ENCODE assay signal across 9 cellular contexts in genomic region chr9:110148384-110148783, GRCh38. TPM values are rescaled to one million over a fixed set of nuclear protein-coding genes. Genes with fewer than 3 reads are reported as not detected.
DNase-seq lines count a peak whose midpoint lies in the region; ATAC-seq and TF ChIP-seq lines count a peak whose summit lies in the region.
"Had no signal": no experiment of that assay in that cellular context is flagged by ENCODE, and none has a peak within 500 bp of the region (broad histone marks: within the 10 kb centered on the region; RNA-seq: fewer than 3 reads in every experiment).

No MANE protein-coding gene starts in this region.

- WGBS in ovary, 3 donors, result 73 to 87% (median 85%) methylated on average over 7 of the region's 7 CpGs

- H3K27me3 ChIP-seq in ovary, result no peaks in the 10 kb centered on the region

- peaks cover 3% of the 10 kb centered on the region for H3K4me1 ChIP-seq in ovary (ENCODE audit: insufficient read depth)

- H3K9me3 ChIP-seq in ovary, result no peaks in the 10 kb centered on the region

- H3K36me3 ChIP-seq in ovary, result no peaks in the 10 kb centered on the region

- ATAC-seq in HG02678 (IDR thresholded peaks at IDR 0.05; ENCODE audit: unreplicated experiment) (peak; percentile 77), esophagus mucosa (peak; percentile 41)

- no peak for TF ChIP-seq EP300 in ovary (IDR thresholded peaks at IDR 0.05)

- intact Hi-C loops in ovary (cut with DNase I), result no loop called here

- no peak for TF ChIP-seq CTCF in ovary (IDR thresholded peaks at IDR 0.05)

- no peak overlapping the region for H3K27ac ChIP-seq in ovary

- DNase-seq in RPMI8226 (peak; percentile 75), ovary (no peak), HK-2 (ENCODE audit: unreplicated experiment) (no peak), SW480 (ENCODE audit: low spot score) (no peak)
- peak; percentile 21 to 66 (median 43) for DNase-seq in stimulated activated CD4-positive, alpha-beta T cell treated with anti-CD3 and anti-CD28 coated beads, TNF-alpha, amount 100 ng/mL, for 48 hours (ENCODE audit: low read depth in 3 of 3)

- peak; percentile 24 for TF ChIP-seq POLR2A in GM18526 (IDR thresholded peaks at IDR 0.05; ENCODE audit: extremely low read depth, insufficient read length)
- no peak for TF ChIP-seq POLR2A in ovary (IDR thresholded peaks at IDR 0.05)

- H3K4me3 ChIP-seq in ovary, result no peak overlapping the region

RNA-seq across cellular contexts. Expression of gene C9orf152, which starts 59.6 kb away (rescaled TPM):
- 0.60 TPM for total RNA-seq in esophagus mucosa
- under 1 TPM in 4 of 7 donors, not detected in 3; 0.12 to 0.34 (median 0.25) TPM for total RNA-seq in ovary
- under 1 TPM in 1 of 2 donors, not detected in 1; 0.07 TPM for polyA plus RNA-seq in ovary
- total RNA-seq: kidney epithelial cell had no signal

Comparison
In these comparisons a context has a peak if more than half of its experiments do, and no peak if none do; other contexts are left out.
1. DNase-seq: peak in RPMI8226 (single experiment) and stimulated activated CD4-positive, alpha-beta T cell treated with anti-CD3 and anti-CD28 coated beads, TNF-alpha, amount 100 ng/mL, for 48 hours (3 of 3); none in ovary (0 of 5), HK-2 (single experiment) and SW480 (single experiment).